8 cellular contexts compared by ENCODE assay signal in the genomic region with DNA sequence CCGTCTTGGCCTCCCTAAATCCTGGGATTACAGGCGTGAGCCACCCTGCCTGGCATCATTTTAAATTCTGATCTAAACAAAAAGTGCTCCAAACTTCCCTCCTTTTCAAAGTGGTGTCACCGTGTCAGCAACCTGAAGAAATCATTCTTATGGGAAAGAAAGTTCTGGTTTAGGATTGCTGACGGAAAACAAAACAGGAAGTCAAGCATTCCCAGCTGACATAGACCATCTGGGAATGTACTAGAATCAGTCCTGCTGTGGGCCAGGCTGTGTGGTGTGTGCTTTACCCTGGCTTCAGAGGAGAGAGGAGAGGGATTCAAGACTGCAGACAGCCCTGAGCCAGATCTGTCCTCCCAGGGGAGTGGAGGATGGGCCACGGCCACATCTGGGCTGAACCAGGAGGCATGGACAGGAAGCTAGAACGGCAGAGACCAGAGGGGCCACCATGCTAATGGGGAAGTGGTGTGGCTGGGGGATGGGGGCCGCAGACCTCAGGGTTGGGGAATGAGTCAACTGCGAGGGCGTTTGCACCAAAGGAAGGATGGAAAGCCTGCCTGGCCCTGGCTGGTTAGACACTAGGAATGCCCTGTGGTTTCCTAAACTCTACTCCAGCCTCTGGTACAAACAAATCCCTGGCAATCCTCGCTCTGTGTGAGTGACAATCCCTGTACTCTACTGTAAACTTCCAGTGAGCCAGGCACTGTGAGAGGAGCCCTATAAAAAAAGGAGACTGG. TPM values are rescaled to one million over a fixed set of nuclear protein-coding genes. Genes with fewer than 3 reads are reported as not detected.
DNase-seq lines count a peak whose midpoint lies in the region; ATAC-seq and TF ChIP-seq lines count a peak whose summit lies in the region.

No MANE protein-coding gene starts in this region.

- H3K4me3 Mint-ChIP-seq in activated CD4-positive, alpha-beta memory T cell treated with anti-CD3 and anti-CD28 coated beads for 36 hours: no peak overlapping the region

- CTCF ChIA-PET in activated CD4-positive, alpha-beta memory T cell treated with anti-CD3 and anti-CD28 coated beads for 36 hours (lab: Charles Lee): no interaction called here

- 42% methylated on average over 10 of the region's 10 CpGs for WGBS in prostate gland

- H3K4me3 ChIP-seq in cardiac muscle cell: no peak overlapping the region
- H3K4me3 ChIP-seq in prostate gland: no peak overlapping the region

- peaks cover 10% of the 10 kb centered on the region for H3K4me1 Mint-ChIP-seq in activated CD4-positive, alpha-beta memory T cell treated with anti-CD3 and anti-CD28 coated beads for 36 hours (ENCODE audit: low read depth)

- DNase-seq in ELR (ENCODE audit: low read depth) (peak; percentile 94), HS-5 (ENCODE audit: low read depth) (peak; percentile 86), cardiac muscle cell (ENCODE audit: low read depth in 1 of 2, low spot score in 1 of 2) (peak in 1 of 2 donors; percentile 98), prostate gland (ENCODE audit: low spot score) (no peak), NCI-H128 (lab: John Stamatoyannopoulos, UW; ENCODE audit: unreplicated experiment) (no peak)
- DNase-seq in activated CD4-positive, alpha-beta memory T cell treated with anti-CD3 and anti-CD28 coated beads for 36 hours: peak; percentile 54
- no peak for DNase-seq in stimulated activated CD4-positive, alpha-beta T cell treated with anti-CD3 and anti-CD28 coated beads, Interleukin-4, amount 100 ng/mL, for 4 hours

- peak overlapping the region; percentile 4 for H3K27ac ChIP-seq in cardiac muscle cell
- peak overlapping the region; percentile 56 to 68 for H3K27ac ChIP-seq in prostate gland

- intact Hi-C loops in activated CD4-positive, alpha-beta memory T cell treated with anti-CD3 and anti-CD28 coated beads for 36 hours (cut with micrococcal nuclease): no loop called here
- intact Hi-C loops in prostate gland (cut with DNase I): no loop called here

- TF ChIP-seq CTCF in cardiac muscle cell (IDR thresholded peaks at IDR 0.05; ENCODE audit: low read depth, low read length) (no peak), prostate gland (IDR thresholded peaks at IDR 0.05) (no peak)

- peak; percentile 58 for ATAC-seq in GM21515 (IDR thresholded peaks at IDR 0.05; ENCODE audit: unreplicated experiment)

- H3K27me3 ChIP-seq in cardiac muscle cell: no peaks in the 10 kb centered on the region
- H3K27me3 ChIP-seq in prostate gland (replicated peaks; ENCODE audit: insufficient read depth): no peaks in the 10 kb centered on the region

- no peaks in the 10 kb centered on the region for H3K36me3 Mint-ChIP-seq in activated CD4-positive, alpha-beta memory T cell treated with anti-CD3 and anti-CD28 coated beads for 36 hours

- H3K9me3 ChIP-seq in cardiac muscle cell (ENCODE audit: low read depth): no peaks in the 10 kb centered on the region
- no peaks in the 10 kb centered on the region for H3K9me3 ChIP-seq in prostate gland

- H3K27me3 Mint-ChIP-seq in activated CD4-positive, alpha-beta memory T cell treated with anti-CD3 and anti-CD28 coated beads for 36 hours: peaks cover 7% of the 10 kb centered on the region

- H3K9me3 Mint-ChIP-seq in activated CD4-positive, alpha-beta memory T cell treated with anti-CD3 and anti-CD28 coated beads for 36 hours: no peaks in the 10 kb centered on the region

- TF ChIP-seq POLR2A in prostate gland (IDR thresholded peaks at IDR 0.05): no peak

- H3K36me3 ChIP-seq in cardiac muscle cell (no peaks in the 10 kb centered on the region), prostate gland (no peaks in the 10 kb centered on the region)

- H3K4me1 ChIP-seq in cardiac muscle cell (ENCODE audit: low read depth): no peaks in the 10 kb centered on the region
- H3K4me1 ChIP-seq in prostate gland (replicated peaks): no peaks in the 10 kb centered on the region

- no peak overlapping the region for H3K27ac Mint-ChIP-seq in activated CD4-positive, alpha-beta memory T cell treated with anti-CD3 and anti-CD28 coated beads for 36 hours

- POLR2A ChIA-PET in activated CD4-positive, alpha-beta memory T cell treated with anti-CD3 and anti-CD28 coated beads for 36 hours (lab: Charles Lee): no interaction called here

RNA-seq across cellular contexts. Expression of a gene that starts 16.7 kb away (rescaled TPM):
- 1 to 10 TPM; 2.4 to 2.7 TPM for total RNA-seq in activated CD4-positive, alpha-beta memory T cell treated with anti-CD3 and anti-CD28 coated beads for 36 hours
- total RNA-seq in cardiac muscle cell (20.0 and 27.6 TPM in 2 replicates), prostate gland (10 to 100 TPM; 18.6 to 24.1 TPM)
- 9.4 and 11.1 TPM in 2 replicates for polyA plus RNA-seq in cardiac muscle cell

RNA-seq across cellular contexts. Expression of a gene that starts 18.3 kb away (rescaled TPM):
- 10 to 100 TPM; 80.8 to 81.1 TPM for total RNA-seq in activated CD4-positive, alpha-beta memory T cell treated with anti-CD3 and anti-CD28 coated beads for 36 hours
- total RNA-seq in cardiac muscle cell (14.6 and 26.8 TPM in 2 replicates), prostate gland (10 to 100 TPM; 15.6 to 21.9 TPM)
- polyA plus RNA-seq in cardiac muscle cell: 49.2 and 69.2 TPM in 2 replicates

Comparison
In these comparisons a context has a peak if more than half of its experiments do, and no peak if none do; other contexts are left out.
1. DNase-seq: peak in ELR (single experiment), HS-5 (single experiment) and activated CD4-positive, alpha-beta memory T cell treated with anti-CD3 and anti-CD28 coated beads for 36 hours (single experiment); none in prostate gland (single experiment), NCI-H128 (single experiment) and stimulated activated CD4-positive, alpha-beta T cell treated with anti-CD3 and anti-CD28 coated beads, Interleukin-4, amount 100 ng/mL, for 4 hours (0 of 2).